In the genomic region with DNA sequence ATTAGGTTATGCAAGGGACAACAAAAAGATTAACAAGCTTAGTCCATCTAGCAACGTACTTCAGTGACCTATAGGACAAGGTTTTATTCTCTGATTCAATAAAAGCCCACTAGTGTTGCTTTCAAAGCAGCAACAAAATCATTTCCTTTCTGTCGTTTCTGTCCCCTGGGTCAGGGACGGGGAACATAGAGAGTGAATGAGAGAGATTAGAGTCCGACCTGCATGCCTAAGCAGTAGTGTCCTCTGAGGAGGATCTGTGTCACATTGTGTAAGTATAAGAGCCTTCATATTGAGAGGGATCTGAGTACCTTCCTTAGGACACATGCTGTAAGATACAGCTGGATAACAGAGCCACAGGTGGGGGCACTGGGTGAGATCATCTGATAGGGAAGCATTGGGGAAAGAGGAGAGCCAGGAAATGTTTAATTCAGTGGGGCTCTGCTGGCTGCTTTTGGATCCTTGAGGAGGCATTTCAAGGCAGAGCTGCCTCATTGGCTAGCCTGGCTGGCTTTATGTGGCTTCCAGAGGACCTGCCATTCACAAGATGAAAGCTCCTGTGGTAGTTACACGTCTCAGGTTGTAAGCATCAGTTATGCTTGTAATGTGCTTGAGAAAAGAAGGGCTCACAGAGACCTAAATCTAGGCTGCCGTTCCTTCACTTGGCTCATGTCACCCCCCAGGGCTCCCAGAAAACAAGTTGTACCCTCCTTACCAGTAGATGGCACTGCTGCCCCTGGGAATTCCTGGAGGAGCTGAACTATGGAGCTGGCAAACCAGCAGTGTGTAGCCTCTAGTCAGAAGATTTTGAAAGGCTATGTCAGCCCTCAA, we compare ENCODE assay signal across 8 cellular contexts. TPM values are rescaled to one million over a fixed set of nuclear protein-coding genes. Genes with fewer than 3 reads are reported as not detected.
DNase-seq lines count a peak whose midpoint lies in the region; ATAC-seq, FAIRE-seq and TF ChIP-seq lines count a peak whose summit lies in the region.

No MANE protein-coding gene starts in this region.

- peaks cover 16% of the 10 kb centered on the region for H3K4me1 ChIP-seq in lower lobe of right lung
- peaks cover 2 to 25% of the 10 kb centered on the region in 2 donors for H3K4me1 ChIP-seq in thoracic aorta (ENCODE audit: control insufficient read depth in 1 of 2, low read depth in 2 of 2)

- DNase-seq in AG08396 (ENCODE audit: low spot score) (peak; percentile 86), GM12891 (ENCODE audit: insufficient read length, low spot score) (peak; percentile 27), LoVo (ENCODE audit: low spot score) (peak; percentile 61), RCC 7860 (ENCODE audit: low spot score) (peak; percentile 33), dorsolateral prefrontal cortex (peak; percentile 47 to 87 (median 83)), lower lobe of right lung (peak; percentile 62), thoracic aorta (ENCODE audit: low spot score) (peak; percentile 16)

- H3K36me3 ChIP-seq in lower lobe of right lung (no peaks in the 10 kb centered on the region), thoracic aorta (no peaks in the 10 kb centered on the region)

- H3K9me3 ChIP-seq in lower lobe of right lung (no peaks in the 10 kb centered on the region), thoracic aorta (no peaks in the 10 kb centered on the region)

- no peak for TF ChIP-seq POLR2A in GM12891 (IDR thresholded peaks at IDR 0.05; ENCODE audit: low read depth, low read length)

- TF ChIP-seq CTCF in dorsolateral prefrontal cortex (IDR thresholded peaks at IDR 0.05 in 54 of 56, conservative IDR thresholded peaks at IDR 0.05 in 2 of 56; ENCODE audit: low read depth in 1 of 56, partially characterized antibody in 56 of 56) (peak; percentile 63 to 94 (median 84)), lower lobe of right lung (IDR thresholded peaks at IDR 0.05) (peak; percentile 79), thoracic aorta (IDR thresholded peaks at IDR 0.05) (peak; percentile 63)

- intact Hi-C loops in dorsolateral prefrontal cortex (cut with DNase I) (loop anchor here (1.0 to 2.0 kb wide), 4 partner anchors 310 to 382 kb away; no protein-coding TSS in a partner anchor), lower lobe of right lung (cut with DNase I) (no loop called here)

- ATAC-seq in lower lobe of right lung (peak; percentile 70 to 73), thoracic aorta (ENCODE audit: insufficient number of reproducible peaks, low FRiP score, low read depth) (peak; percentile 87), GM21367 (IDR thresholded peaks at IDR 0.05; ENCODE audit: unreplicated experiment) (no peak)

- FAIRE-seq in GM12891 (lab: Jason Lieb, UNC) (peak; percentile 85), RCC 7860 (lab: Jason Lieb, UNC) (no peak)

- H3K4me3 ChIP-seq in dorsolateral prefrontal cortex, result peak overlapping the region in 57 of 59 donors; percentile 2 to 96 (median 84)
- H3K4me3 ChIP-seq in lower lobe of right lung, result peak overlapping the region; percentile 20
- no peak overlapping the region for H3K4me3 ChIP-seq in thoracic aorta

- H3K27ac ChIP-seq in dorsolateral prefrontal cortex, result peak overlapping the region in 55 of 59 donors; percentile 1 to 86 (median 62)
- peak overlapping the region; percentile 42 for H3K27ac ChIP-seq in lower lobe of right lung
- no peak overlapping the region for H3K27ac ChIP-seq in thoracic aorta

- H3K27me3 ChIP-seq in dorsolateral prefrontal cortex (no peaks in the 10 kb centered on the region), lower lobe of right lung (ENCODE audit: low read depth) (peaks cover 16% of the 10 kb centered on the region), thoracic aorta (replicated peaks; ENCODE audit: insufficient read depth) (no peaks in the 10 kb centered on the region)

TF ChIP-seq in GM12891, 5 proteins besides CTCF, POLR2A, EP300 and RAD21:
- no peak for TF ChIP-seq PAX5 (IDR thresholded peaks at IDR 0.05; ENCODE audit: insufficient read depth, low read length, severe bottlenecking)
- TF ChIP-seq TAF1 (IDR thresholded peaks at IDR 0.05; ENCODE audit: low read depth, low read length), result no peak
- no peak for TF ChIP-seq POLR2AphosphoS5 (IDR thresholded peaks at IDR 0.05; ENCODE audit: low read depth, low read length)
- no peak for TF ChIP-seq POU2F2 (IDR thresholded peaks at IDR 0.05; ENCODE audit: low read depth, low read length)
- TF ChIP-seq SPI1 (IDR thresholded peaks at IDR 0.05; ENCODE audit: low read depth, low read length), result no peak

RNA-seq across cellular contexts. Expression of a gene that starts 2.7 kb away (rescaled TPM):
- polyA plus RNA-seq in GM12891 (2012; ENCODE audit: low read depth, missing spikeins), result 0.85 TPM
- total RNA-seq in dorsolateral prefrontal cortex (10 to 100 TPM; 12.7 to 55.9 (median 32.2) TPM), lower lobe of right lung (18.5 TPM), thoracic aorta (under 1 TPM; 0.28 to 0.41 TPM)

Comparison
In these comparisons a context has a peak if more than half of its experiments do, and no peak if none do; other contexts are left out.
1. DNase-seq: peak in every context shown above with its lines; median percentile 86 in AG08396; 83 in dorsolateral prefrontal cortex; 62 in lower lobe of right lung; 61 in LoVo; 33 in RCC 7860; 27 in GM12891; 16 in thoracic aorta.
2. H3K27ac ChIP-seq: peak in dorsolateral prefrontal cortex (55 of 59) and lower lobe of right lung (single experiment); none in thoracic aorta (0 of 2).
3. RNA of a gene that starts 2.7 kb away (total RNA-seq): 12.7 to 55.9 TPM in dorsolateral prefrontal cortex and 18.5 TPM in lower lobe of right lung (single experiment); 0.28 to 0.41 TPM in thoracic aorta; every median in the first group is over 4 times any median in the second.
4. Peak in every context shown above with its lines, with median percentiles within 50 percentile points of each other: CTCF ChIP-seq.